29 cellular contexts compared by ENCODE assay signal in the genomic region with DNA sequence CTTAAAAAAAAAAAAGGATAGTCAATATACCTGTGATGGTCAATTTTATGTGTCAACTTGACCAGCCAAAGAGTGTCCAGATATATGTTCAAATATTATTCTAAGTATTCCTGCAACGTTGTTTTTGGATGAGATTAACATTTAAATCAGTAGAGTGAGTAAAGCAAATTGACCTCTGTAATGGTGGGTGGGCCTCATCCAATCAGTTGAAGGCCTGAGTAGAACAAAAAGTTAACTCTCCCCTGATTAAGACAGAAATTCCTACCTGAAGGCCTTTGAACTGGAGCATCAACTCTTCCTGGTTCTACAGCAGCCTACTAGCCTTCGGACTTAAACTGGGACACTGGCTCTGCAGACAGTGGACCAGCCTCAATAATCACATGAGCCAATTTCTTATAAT.
"Had no signal": no experiment of that assay in that cellular context is flagged by ENCODE, and none has a peak within 500 bp of the region (broad histone marks: within the 10 kb centered on the region; RNA-seq: fewer than 3 reads in every experiment).

No MANE protein-coding gene starts in this region.

- H3K4me3 ChIP-seq: ascending aorta, cardiac muscle cell had no signal

- H3K4me1 ChIP-seq: ascending aorta had no signal

- H3K9me3 ChIP-seq: ascending aorta had no signal

- H3K27ac ChIP-seq: ascending aorta, cardiac muscle cell, VCaP had no signal

- H3K36me3 ChIP-seq: ascending aorta, cardiac muscle cell had no signal

- ATAC-seq: activated CD8-positive, alpha-beta memory T cell treated with anti-CD3 and anti-CD28 coated beads, Interleukin-2, amount 10 ng/mL, durations not matched to agents 7 days and 5 days; activated CD8-positive, alpha-beta T cell treated with anti-CD3 and anti-CD28 coated beads, Interleukin-2, amount 10 ng/mL, durations not matched to agents 7 days and 5 days; activated naive CD8-positive, alpha-beta T cell treated with anti-CD3 and anti-CD28 coated beads, Interleukin-2, amount 50 U/mL, for 24 hours had no signal

- DNase-seq: activated B cell treated with CpG ODN at 0.5 μM for 24 hours; activated CD4-positive, alpha-beta memory T cell treated with anti-CD3 and anti-CD28 coated beads, Interleukin-2, amount 10 ng/mL, durations not matched to agents 7 days and 5 days; activated CD4-positive, alpha-beta T cell treated with anti-CD3 and anti-CD28 coated beads for 4 hours; activated CD4-positive, alpha-beta T cell treated with anti-CD3 and anti-CD28 coated beads, Interleukin-2, amount 10 ng/mL, durations not matched to agents 24 days and 14 days; activated CD4-positive, alpha-beta T cell treated with anti-CD3 and anti-CD28 coated beads, Interleukin-2, amount 50 U/mL, for 1 hour; activated CD4-positive, alpha-beta T cell treated with anti-CD3 and anti-CD28 coated beads, Interleukin-2, amount 50 U/mL, for 48 hours; activated CD4-positive, CD25-positive, alpha-beta regulatory T cell treated with anti-CD3 and anti-CD28 coated beads, Interleukin-2, amount 50 U/mL, for 72 hours; activated CD8-positive, alpha-beta memory T cell treated with anti-CD3 and anti-CD28 coated beads for 24 hours; activated CD8-positive, alpha-beta memory T cell treated with anti-CD3 and anti-CD28 coated beads, Interleukin-2, amount 10 ng/mL, durations not matched to agents 7 days and 5 days; activated CD8-positive, alpha-beta memory T cell treated with anti-CD3 and anti-CD28 coated beads, Interleukin-2, amount 50 U/mL, for 48 hours; activated CD8-positive, alpha-beta T cell treated with anti-CD3 and anti-CD28 coated beads, Interleukin-2, amount 10 ng/mL, durations not matched to agents 7 days and 5 days; activated effector memory CD4-positive, alpha-beta T cell treated with Interleukin-2 at 50 U/mL for 16 hours; activated gamma-delta T cell; activated naive CD4-positive, alpha-beta T cell treated with anti-CD3 and anti-CD28 coated beads, Interleukin-2, amount 10 ng/mL, durations not matched to agents 7 days and 5 days; activated naive CD4-positive, alpha-beta T cell treated with Interleukin-2 at 50 U/mL for 16 hours; activated naive CD8-positive, alpha-beta T cell treated with anti-CD3 and anti-CD28 coated beads, Interleukin-2, amount 10 ng/mL, durations not matched to agents 7 days and 5 days; activated naive CD8-positive, alpha-beta T cell treated with anti-CD3 and anti-CD28 coated beads, Interleukin-2, amount 50 U/mL, for 24 hours; activated T-cell treated with anti-CD3 and anti-CD28 coated beads, Interleukin-2, amount 50 U/mL, for 24 hours; activated T-cell treated with anti-CD3 and anti-CD28 coated beads, Interleukin-2, amount 50 U/mL, for 48 hours; amygdala; anterior cingulate cortex; caudate nucleus; cerebellar nuclear complex; T-helper 1 cell; T-helper 2 cell; T-helper 9 cell had no signal

- H3K27me3 ChIP-seq: ascending aorta, cardiac muscle cell had no signal
